1 cellular context compared by ENCODE assay signal in the genomic region with DNA sequence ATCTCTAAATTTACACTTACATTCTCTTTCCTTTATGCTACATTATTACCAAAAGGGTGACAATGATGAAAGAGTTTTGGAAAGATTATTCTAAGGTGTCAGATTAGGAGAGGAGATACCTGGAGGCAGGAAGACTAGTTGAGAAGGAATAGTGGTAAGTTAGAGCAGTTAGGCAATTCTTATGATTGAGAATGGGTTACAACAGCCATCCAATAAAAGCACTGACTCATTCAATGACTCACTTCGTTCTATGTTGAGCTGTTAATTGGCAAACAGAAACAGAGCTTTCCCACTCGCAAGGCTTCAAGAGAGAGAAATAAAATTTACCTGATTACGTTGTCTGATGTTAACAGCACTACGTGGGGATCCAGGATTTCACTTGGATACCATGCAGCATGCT.
A peak's percentile ranks its signal among the peaks of the same experiment; 100 is the strongest.
TF ChIP-seq lines count a peak whose summit lies in the region.

No MANE protein-coding gene starts in this region.

TF ChIP-seq in A549, 52 proteins besides CTCF, POLR2A, EP300 and RAD21:
- TF ChIP-seq HEYL (CRISPR knock-in tag; IDR thresholded peaks at IDR 0.05) = no peak
- 0 out of 2 replicates have a peak, but pooled peaks have one; percentile 23 for TF ChIP-seq FOSL2 (IDR thresholded peaks at IDR 0.05)
- TF ChIP-seq FOSL2 (CRISPR knock-in tag; IDR thresholded peaks at IDR 0.05) = peak; percentile 78
- TF ChIP-seq, protein P1, sequence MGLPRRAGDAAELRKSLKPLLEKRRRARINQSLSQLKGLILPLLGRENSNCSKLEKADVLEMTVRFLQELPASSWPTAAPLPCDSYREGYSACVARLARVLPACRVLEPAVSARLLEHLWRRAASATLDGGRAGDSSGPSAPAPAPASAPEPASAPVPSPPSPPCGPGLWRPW (IDR thresholded peaks at IDR 0.05) = 0 out of 2 replicates have a peak, but pooled peaks have one; percentile 46
- TF ChIP-seq JUNB (IDR thresholded peaks at IDR 0.05) = peak; percentile 35; the same call in 1 of the 2 replicates
